ENCODE assay signal across 24 cellular contexts in the genomic region with DNA sequence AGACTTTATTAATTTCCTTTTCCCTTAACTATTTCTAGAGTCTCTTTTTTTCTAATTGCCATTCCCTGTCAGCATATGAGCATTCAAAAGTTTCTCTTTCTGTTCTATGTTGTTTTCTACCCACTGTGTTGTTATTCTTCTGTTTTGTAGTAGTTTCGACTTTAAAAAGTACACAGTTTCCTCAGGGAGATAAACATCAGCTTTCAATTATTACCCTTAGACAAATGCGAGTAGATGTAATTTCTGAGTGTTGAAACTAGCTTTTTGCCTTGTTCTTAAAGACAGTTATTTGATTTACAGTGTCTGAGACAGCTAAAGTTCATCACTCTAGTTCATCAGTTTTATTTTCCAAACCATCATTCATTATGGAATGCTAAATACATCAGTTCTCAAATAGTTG. TPM values are rescaled to one million over a fixed set of nuclear protein-coding genes. Genes with fewer than 3 reads are reported as not detected.
DNase-seq lines count a peak whose midpoint lies in the region; ATAC-seq, FAIRE-seq and TF ChIP-seq lines count a peak whose summit lies in the region.
"Had no signal": no experiment of that assay in that cellular context is flagged by ENCODE, and none has a peak within 500 bp of the region (broad histone marks: within the 10 kb centered on the region; RNA-seq: fewer than 3 reads in every experiment).

No MANE protein-coding gene starts in this region.

- peaks cover 93% of the 10 kb centered on the region for H3K36me3 Mint-ChIP-seq in activated T-cell treated with anti-CD3 and anti-CD28 coated beads, Interleukin-2, amount 50 U/mL, for 24 hours (ENCODE audit: low read depth)
- H3K36me3 Mint-ChIP-seq in astrocyte (ENCODE audit: low read depth, unreplicated experiment), result peaks cover 2% of the 10 kb centered on the region
- H3K36me3 Mint-ChIP-seq in stimulated activated effector memory CD8-positive, alpha-beta T cell treated with anti-CD3 and anti-CD28 coated beads, Interleukin-12 subunit alpha, Interleukin-12 subunit beta, amount 100 ng/mL, for 72 hours, result peaks cover 99% of the 10 kb centered on the region

- H3K27me3 Mint-ChIP-seq in activated T-cell treated with anti-CD3 and anti-CD28 coated beads, Interleukin-2, amount 50 U/mL, for 24 hours, result no peaks in the 10 kb centered on the region
- no peaks in the 10 kb centered on the region for H3K27me3 Mint-ChIP-seq in astrocyte (ENCODE audit: low read depth, unreplicated experiment)

- no peaks in the 10 kb centered on the region for H3K9me3 Mint-ChIP-seq in activated T-cell treated with anti-CD3 and anti-CD28 coated beads, Interleukin-2, amount 50 U/mL, for 24 hours
- no peaks in the 10 kb centered on the region for H3K9me3 Mint-ChIP-seq in astrocyte (ENCODE audit: unreplicated experiment)
- H3K9me3 Mint-ChIP-seq in stimulated activated effector memory CD8-positive, alpha-beta T cell treated with anti-CD3 and anti-CD28 coated beads, Interleukin-12 subunit alpha, Interleukin-12 subunit beta, amount 100 ng/mL, for 72 hours, result no peaks in the 10 kb centered on the region

- H3K27ac ChIP-seq in MM.1S (ENCODE audit: low read length) (no peak overlapping the region), astrocyte (ENCODE audit: low read depth, low read length) (no peak overlapping the region)
- H3K27ac ChIP-seq: BLaER1, cardiac muscle cell had no signal

- no peak for FAIRE-seq in astrocyte (lab: Jason Lieb, UNC)
- FAIRE-seq: GM12878, HepG2, small intestine had no signal

- no peak for ATAC-seq in stimulated activated effector memory CD8-positive, alpha-beta T cell treated with anti-CD3 and anti-CD28 coated beads, Interleukin-12 subunit alpha, Interleukin-12 subunit beta, amount 100 ng/mL, for 72 hours
- ATAC-seq in GM19467 (IDR thresholded peaks at IDR 0.05; ENCODE audit: unreplicated experiment), result no peak
- ATAC-seq: GM12878, HepG2, Panc1 had no signal

- H4K20me1 ChIP-seq in MM.1S (ENCODE audit: insufficient read depth, low read length) (no peaks in the 10 kb centered on the region), astrocyte (ENCODE audit: insufficient read depth, low read length) (peaks cover 13% of the 10 kb centered on the region)

- H3K4me2 ChIP-seq in MM.1S (ENCODE audit: low read depth, low read length) (peak overlapping the region; percentile 6; the same call in 1 of the 2 replicates), astrocyte (ENCODE audit: low read length) (no peak overlapping the region)
- H3K4me2 ChIP-seq: BLaER1 had no signal

- H3K4me3 ChIP-seq in MM.1S (ENCODE audit: low read length) (no peak overlapping the region), astrocyte (ENCODE audit: insufficient read depth, low read depth, low read length) (no peak overlapping the region)
- H3K4me3 ChIP-seq: BLaER1, cardiac muscle cell, GM12878, lung had no signal

- H2AFZ ChIP-seq in MM.1S (ENCODE audit: low read length) (no peak overlapping the region), astrocyte (ENCODE audit: low read depth, low read length) (no peak overlapping the region)

- H3K27me3 ChIP-seq in MM.1S (replicated peaks; ENCODE audit: insufficient read depth, low read length) (no peaks in the 10 kb centered on the region), astrocyte (ENCODE audit: insufficient read depth, low read length) (no peaks in the 10 kb centered on the region)
- H3K27me3 ChIP-seq: BLaER1, cardiac muscle cell had no signal

- H3K4me1 Mint-ChIP-seq in activated T-cell treated with anti-CD3 and anti-CD28 coated beads, Interleukin-2, amount 50 U/mL, for 24 hours (ENCODE audit: low read depth), result peaks cover 40% of the 10 kb centered on the region
- peaks cover 4% of the 10 kb centered on the region for H3K4me1 Mint-ChIP-seq in astrocyte (ENCODE audit: low read depth, unreplicated experiment)
- H3K4me1 Mint-ChIP-seq in stimulated activated effector memory CD8-positive, alpha-beta T cell treated with anti-CD3 and anti-CD28 coated beads, Interleukin-12 subunit alpha, Interleukin-12 subunit beta, amount 100 ng/mL, for 72 hours, result peaks cover 15% of the 10 kb centered on the region

- H3K4me1 ChIP-seq in MM.1S (ENCODE audit: low read length) (no peaks in the 10 kb centered on the region), astrocyte (ENCODE audit: insufficient read depth, low read length) (no peaks in the 10 kb centered on the region)

- H3K79me2 ChIP-seq in MM.1S (ENCODE audit: low read length) (peaks cover 76% of the 10 kb centered on the region), astrocyte (ENCODE audit: insufficient read depth, low read length) (peaks cover 45% of the 10 kb centered on the region)

- peaks cover 6% of the 10 kb centered on the region; the same call in 1 of the 2 replicates for H3K36me3 ChIP-seq in MM.1S (replicated peaks; ENCODE audit: insufficient read depth, low read length)
- H3K36me3 ChIP-seq in astrocyte (ENCODE audit: insufficient read depth, low read length), result peaks cover 13% of the 10 kb centered on the region

- H3K9me2 ChIP-seq in MM.1S (replicated peaks; ENCODE audit: insufficient read depth, low read length), result no peaks in the 10 kb centered on the region

- no peaks in the 10 kb centered on the region for H3F3A ChIP-seq in MM.1S (ENCODE audit: insufficient read depth, low read length)

- H3K27ac Mint-ChIP-seq in activated T-cell treated with anti-CD3 and anti-CD28 coated beads, Interleukin-2, amount 50 U/mL, for 24 hours, result peak overlapping the region; percentile 76
- H3K27ac Mint-ChIP-seq in astrocyte (ENCODE audit: unreplicated experiment), result no peak overlapping the region
- H3K27ac Mint-ChIP-seq in stimulated activated effector memory CD8-positive, alpha-beta T cell treated with anti-CD3 and anti-CD28 coated beads, Interleukin-12 subunit alpha, Interleukin-12 subunit beta, amount 100 ng/mL, for 72 hours, result peak overlapping the region; percentile 30

- no peak for DNase-seq in activated T-cell treated with anti-CD3 and anti-CD28 coated beads, Interleukin-2, amount 50 U/mL, for 24 hours
- no peak for DNase-seq in activated T-cell treated with anti-CD3 and anti-CD28 coated beads, Interleukin-2, amount 50 U/mL, for 48 hours
- DNase-seq in MM.1S, result no peak
- no peak for DNase-seq in astrocyte (ENCODE audit: low read depth)
- no peak for DNase-seq in stimulated activated effector memory CD8-positive, alpha-beta T cell treated with anti-CD3 and anti-CD28 coated beads, Interleukin-12 subunit alpha, Interleukin-12 subunit beta, amount 100 ng/mL, for 72 hours (ENCODE audit: low spot score in 2 of 2)
- DNase-seq in foreskin melanocyte, result no peak
- no peak for DNase-seq in GM19238 (ENCODE audit: insufficient read length, low spot score)
- DNase-seq: ACHN; cortex of kidney; Kasumi-1; NCI-H1092; NCI-H187; NCI-H2171 treated with DMSO at 0.1 percent for 48 hours; NCI-H524 treated with DMSO at 0.1 percent for 48 hours; SHP77 treated with DMSO at 0.1 percent for 48 hours; small intestine; stimulated activated CD4-positive, alpha-beta T cell treated with anti-CD3 and anti-CD28 coated beads, Interleukin-1b, Interleukin-23, amount 100 ng/mL, for 48 hours had no signal

- TF ChIP-seq CTCF in MM.1S (IDR thresholded peaks at IDR 0.05; ENCODE audit: low read length) (no peak), astrocyte (IDR thresholded peaks at IDR 0.05; ENCODE audit: insufficient read depth, low read depth, low read length) (no peak)

- H3K9ac ChIP-seq in MM.1S (ENCODE audit: low read length) (no peak overlapping the region), astrocyte (ENCODE audit: low read length) (no peak overlapping the region)
- H3K9ac ChIP-seq: BLaER1 had no signal

- H3K9me3 ChIP-seq in MM.1S (replicated peaks; ENCODE audit: insufficient read depth, low read length) (no peaks in the 10 kb centered on the region), astrocyte (ENCODE audit: insufficient read depth, low read depth, low read length) (no peaks in the 10 kb centered on the region)
- H3K9me3 ChIP-seq: BLaER1 had no signal

- no peak overlapping the region for H3K4me3 Mint-ChIP-seq in activated T-cell treated with anti-CD3 and anti-CD28 coated beads, Interleukin-2, amount 50 U/mL, for 24 hours
- peak overlapping the region; percentile 28 for H3K4me3 Mint-ChIP-seq in astrocyte (ENCODE audit: unreplicated experiment)
- no peak overlapping the region for H3K4me3 Mint-ChIP-seq in stimulated activated effector memory CD8-positive, alpha-beta T cell treated with anti-CD3 and anti-CD28 coated beads, Interleukin-12 subunit alpha, Interleukin-12 subunit beta, amount 100 ng/mL, for 72 hours

RNA-seq across cellular contexts. Expression of a gene that starts 19.5 kb away (rescaled TPM):
- total RNA-seq in astrocyte, result 68.1 and 68.7 TPM in 2 replicates

RNA-seq across cellular contexts. Expression of a gene that starts 19.8 kb away (rescaled TPM):
- 27.0 and 28.8 TPM in 2 replicates for total RNA-seq in astrocyte
